15 cellular contexts compared by ENCODE assay signal in genomic region chr6:20881365-20881764, GRCh38.
DNase-seq lines count a peak whose midpoint lies in the region; ATAC-seq, FAIRE-seq and TF ChIP-seq lines count a peak whose summit lies in the region.
"Had no signal": no experiment of that assay in that cellular context is flagged by ENCODE, and none has a peak within 500 bp of the region (broad histone marks: within the 10 kb centered on the region; RNA-seq: fewer than 3 reads in every experiment).

No MANE protein-coding gene starts in this region.

- 98% methylated on average over 1 of the region's 1 CpG for WGBS in HepG2 (ENCODE audit: low lambda C conversion rate)
- 31 to 67% methylated on average over 1 of the region's 1 CpG for WGBS in body of pancreas, 2 donors

- no peaks in the 10 kb centered on the region for H3K9me2 ChIP-seq in GM23338 (ENCODE audit: insufficient read depth)

- peak overlapping the region; percentile 94 for H3K27ac ChIP-seq in GM23338 (ENCODE audit: low read depth)
- H3K27ac ChIP-seq in HepG2 (ENCODE audit: extremely low read length, insufficient read depth, low read length), result no peak overlapping the region
- peak overlapping the region in 1 of 4 donors; percentile 7 for H3K27ac ChIP-seq in body of pancreas
- H3K27ac ChIP-seq: A549, C4-2B had no signal

- H3K79me2 ChIP-seq in GM23338 (replicated peaks; ENCODE audit: insufficient read depth), result no peaks in the 10 kb centered on the region
- H3K79me2 ChIP-seq in HepG2 (ENCODE audit: insufficient read depth, low read length), result no peaks in the 10 kb centered on the region

- FAIRE-seq in HepG2 (lab: Jason Lieb, UNC), result no peak
- FAIRE-seq: A549, D721Med, K562 had no signal

- H2AFZ ChIP-seq in GM23338, result no peak overlapping the region
- H2AFZ ChIP-seq in HepG2 (ENCODE audit: low read length), result no peak overlapping the region

- no peak overlapping the region for H3K9ac ChIP-seq in HepG2 (ENCODE audit: insufficient read depth, low read depth, low read length)

- peaks cover 24% of the 10 kb centered on the region for H3K9me3 Mint-ChIP-seq in GM23338
- H3K9me3 Mint-ChIP-seq in WTC11, result peaks cover 17% of the 10 kb centered on the region

- H3K36me3 Mint-ChIP-seq in GM23338 (ENCODE audit: low read depth), result peaks cover 41% of the 10 kb centered on the region
- peaks cover 19% of the 10 kb centered on the region for H3K36me3 Mint-ChIP-seq in WTC11

- H3K9me3 ChIP-seq in HepG2 (ENCODE audit: low read length), result no peaks in the 10 kb centered on the region
- H3K9me3 ChIP-seq in body of pancreas, result no peaks in the 10 kb centered on the region
- H3K9me3 ChIP-seq: BE2C had no signal

- H3K27me3 Mint-ChIP-seq in GM23338 (ENCODE audit: insufficient read depth, low read depth, poor library complexity) (peaks cover 10% of the 10 kb centered on the region), WTC11 (ENCODE audit: low read depth) (no peaks in the 10 kb centered on the region)
- H3K27me3 Mint-ChIP-seq: CD4-positive, alpha-beta memory T cell had no signal

- H3K4me3 ChIP-seq in GM23338, result no peak overlapping the region
- no peak overlapping the region for H3K4me3 ChIP-seq in HepG2 (replicated peaks in 1 of 3; ENCODE audit: insufficient read depth in 1 of 3, low read depth in 2 of 3, low read length in 3 of 3)
- no peak overlapping the region for H3K4me3 ChIP-seq in body of pancreas
- H3K4me3 ChIP-seq: A549, K562 had no signal

- CTCF ChIA-PET in WTC11 (lab: Charles Lee), result no interaction called here
- CTCF ChIA-PET in HepG2 (lab: Yijun Ruan, JAX; ENCODE audit: low intra/inter-chr PET ratio, low total read pairs), result no interaction called here

- H3K4me1 Mint-ChIP-seq in GM23338 (peaks cover 57% of the 10 kb centered on the region), WTC11 (peaks cover 83% of the 10 kb centered on the region)

- no peak for DNase-seq in GM23338 (ENCODE audit: low spot score)
- DNase-seq in WTC11 (ENCODE audit: low spot score), result no peak
- no peak for DNase-seq in HepG2 (ENCODE audit: low spot score)
- no peak for DNase-seq in NCI-H2107 (lab: John Stamatoyannopoulos, UW)
- DNase-seq in NCI-H2107 treated with DMSO at 0.1 percent for 48 hours (lab: John Stamatoyannopoulos, UW; ENCODE audit: unreplicated experiment), result no peak
- no peak for DNase-seq in NCI-H2196 (lab: John Stamatoyannopoulos, UW; ENCODE audit: unreplicated experiment)
- DNase-seq in body of pancreas, result no peak
- DNase-seq: BE2C; CD4-positive, alpha-beta memory T cell; DMS153; GF-D8 had no signal

- no TSS peak for BruUV-seq in HepG2 (replicated peaks; lab: Mats Ljungman, UMichigan)

- POLR2A ChIA-PET in WTC11 (lab: Charles Lee) (no interaction called here), HepG2 (lab: Yijun Ruan, JAX) (no interaction called here)

- no peaks in the 10 kb centered on the region for H3K27me3 ChIP-seq in GM23338 (ENCODE audit: insufficient read depth)
- no peaks in the 10 kb centered on the region for H3K27me3 ChIP-seq in HepG2 (ENCODE audit: control insufficient read depth in 1 of 2, insufficient read depth in 2 of 2, low read length in 2 of 2)
- H3K27me3 ChIP-seq in body of pancreas, result no peaks in the 10 kb centered on the region
- H3K27me3 ChIP-seq: BE2C had no signal

- H3K4me1 ChIP-seq in GM23338 (ENCODE audit: insufficient read depth) (peaks cover 64% of the 10 kb centered on the region), HepG2 (ENCODE audit: insufficient read depth, low read length) (peaks cover 54% of the 10 kb centered on the region), body of pancreas (peaks cover 34% of the 10 kb centered on the region)

- peak overlapping the region; percentile 93 for H3K27ac Mint-ChIP-seq in GM23338
- H3K27ac Mint-ChIP-seq in WTC11, result peak overlapping the region; percentile 96
- H3K27ac Mint-ChIP-seq: CD4-positive, alpha-beta memory T cell had no signal

- TF ChIP-seq EP300 in HepG2 (IDR thresholded peaks at IDR 0.05; ENCODE audit: low read depth in 2 of 2, low read length in 2 of 2) (no peak), HepG2 (CRISPR knock-in tag; IDR thresholded peaks at IDR 0.05; ENCODE audit: borderline replicate concordance) (no peak)

- TF ChIP-seq POLR2A in HepG2 (IDR thresholded peaks at IDR 0.05; ENCODE audit: insufficient read depth in 1 of 2, low read depth in 2 of 2, low read length in 2 of 2) (no peak), body of pancreas (IDR thresholded peaks at IDR 0.05) (no peak)

- ATAC-seq in GM23338, result no peak
- no peak for ATAC-seq in WTC11
- no peak for ATAC-seq in HepG2
- no peak for ATAC-seq in body of pancreas
- ATAC-seq: A549, K562 had no signal

- no peaks in the 10 kb centered on the region for H3F3A ChIP-seq in GM23338 (replicated peaks; ENCODE audit: low read depth)

- TF ChIP-seq RAD21 in HepG2 (CRISPR knock-in tag; IDR thresholded peaks at IDR 0.05), result no peak

- H3K4me3 Mint-ChIP-seq in GM23338 (no peak overlapping the region), WTC11 (no peak overlapping the region)
- H3K4me3 Mint-ChIP-seq: CD4-positive, alpha-beta memory T cell had no signal

- H4K20me1 ChIP-seq in GM23338 (replicated peaks; ENCODE audit: insufficient read depth), result no peaks in the 10 kb centered on the region
- H4K20me1 ChIP-seq in HepG2 (ENCODE audit: insufficient read depth, low read length), result no peaks in the 10 kb centered on the region

- TF ChIP-seq CTCF in GM23338 (conservative IDR thresholded peaks at IDR 0.05; ENCODE audit: low read depth in 2 of 2) (no peak), WTC11 (IDR thresholded peaks at IDR 0.05) (no peak), HepG2 (CRISPR knock-in tag; IDR thresholded peaks at IDR 0.05) (no peak), body of pancreas (IDR thresholded peaks at IDR 0.05) (no peak)

- H3K36me3 ChIP-seq in GM23338 (ENCODE audit: insufficient read depth) (no peaks in the 10 kb centered on the region), HepG2 (replicated peaks in 1 of 2; ENCODE audit: control insufficient read depth in 1 of 2, insufficient read depth in 2 of 2, low read length in 2 of 2) (no peaks in the 10 kb centered on the region), body of pancreas (replicated peaks in 1 of 2; ENCODE audit: insufficient read depth in 1 of 2, low read depth in 2 of 2) (no peaks in the 10 kb centered on the region)
- H3K36me3 ChIP-seq: BE2C had no signal

- intact Hi-C loops in HepG2 (cut with micrococcal nuclease; ENCODE audit: unreplicated experiment), result no loop called here
- intact Hi-C loops in body of pancreas (cut with DNase I), result no loop called here

- in situ Hi-C loops in HepG2 (cut with HindIII; ENCODE audit: extremely low pct_ligation_motif_present, low pct_unique_long_range_greater_than_20kb), result loop anchor here (25.0 kb wide), 1 partner anchor 1056 kb away; no protein-coding TSS in a partner anchor

- H3K4me2 ChIP-seq in GM23338, result peak overlapping the region; percentile 31
- H3K4me2 ChIP-seq in HepG2 (ENCODE audit: low read depth, low read length), result no peak overlapping the region
- H3K4me2 ChIP-seq: A549 had no signal

TF ChIP-seq in GM23338, 12 proteins besides CTCF, POLR2A, EP300 and RAD21 (continues in another document):
- no peak for TF ChIP-seq ZNF331 (CRISPR knock-in tag; IDR thresholded peaks at IDR 0.05; ENCODE audit: low read depth)

TF ChIP-seq in WTC11, 78 proteins besides CTCF, POLR2A, EP300 and RAD21 (continues in another document):
- TF ChIP-seq NFYB (CRISPR knock-in tag; conservative IDR thresholded peaks at IDR 0.05; ENCODE audit: low read depth) (no peak), HMGA2 (CRISPR knock-in tag; IDR thresholded peaks at IDR 0.05) (no peak), TP53 (CRISPR knock-in tag; IDR thresholded peaks at IDR 0.05) (no peak), ETV6 (CRISPR knock-in tag; IDR thresholded peaks at IDR 0.05) (no peak), ZNF396 (CRISPR knock-in tag; IDR thresholded peaks at IDR 0.05; ENCODE audit: borderline replicate concordance) (no peak), ATF3 (CRISPR knock-in tag; conservative IDR thresholded peaks at IDR 0.05) (no peak), E2F5 (CRISPR knock-in tag; IDR thresholded peaks at IDR 0.05) (no peak)

TF ChIP-seq in HepG2, 621 proteins besides CTCF, POLR2A, EP300 and RAD21:
- TF ChIP-seq MAZ (IDR thresholded peaks at IDR 0.05; ENCODE audit: borderline replicate concordance, low read depth, low read length) (no peak), MAZ (CRISPR knock-in tag; IDR thresholded peaks at IDR 0.05; ENCODE audit: low read depth) (no peak), HNF1A (IDR thresholded peaks at IDR 0.05; ENCODE audit: low read depth) (peak; percentile 39; the same call in 1 of the 2 replicates), HNF1A (CRISPR knock-in tag; IDR thresholded peaks at IDR 0.05; ENCODE audit: borderline replicate concordance) (no peak), BCL6 (CRISPR knock-in tag; IDR thresholded peaks at IDR 0.05) (peak; percentile 63)
